In the genomic region with DNA sequence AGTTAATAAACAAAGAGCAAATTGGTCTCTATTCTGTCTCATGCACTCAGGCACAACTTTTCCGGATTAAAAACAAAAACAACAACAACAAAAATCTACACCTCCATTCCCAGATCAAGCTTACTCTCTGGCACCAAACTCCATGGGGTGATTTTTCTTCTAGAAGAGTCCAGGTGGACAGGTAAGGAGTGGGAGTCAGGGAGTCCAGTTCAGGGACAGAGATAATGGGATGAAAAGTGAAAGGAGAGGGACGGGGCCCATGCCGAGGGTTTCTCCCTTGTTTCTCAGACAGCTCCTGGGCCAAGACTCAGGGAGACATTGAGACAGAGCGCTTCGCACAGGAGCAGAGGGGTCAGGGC, we compare ENCODE assay signal across 1 cellular context.
TF ChIP-seq lines count a peak whose summit lies in the region.

No MANE protein-coding gene starts in this region.

TF ChIP-seq in HCT116, 20 proteins besides CTCF, POLR2A, EP300 and RAD21 (continued from another document):
- TF ChIP-seq, protein P1, sequence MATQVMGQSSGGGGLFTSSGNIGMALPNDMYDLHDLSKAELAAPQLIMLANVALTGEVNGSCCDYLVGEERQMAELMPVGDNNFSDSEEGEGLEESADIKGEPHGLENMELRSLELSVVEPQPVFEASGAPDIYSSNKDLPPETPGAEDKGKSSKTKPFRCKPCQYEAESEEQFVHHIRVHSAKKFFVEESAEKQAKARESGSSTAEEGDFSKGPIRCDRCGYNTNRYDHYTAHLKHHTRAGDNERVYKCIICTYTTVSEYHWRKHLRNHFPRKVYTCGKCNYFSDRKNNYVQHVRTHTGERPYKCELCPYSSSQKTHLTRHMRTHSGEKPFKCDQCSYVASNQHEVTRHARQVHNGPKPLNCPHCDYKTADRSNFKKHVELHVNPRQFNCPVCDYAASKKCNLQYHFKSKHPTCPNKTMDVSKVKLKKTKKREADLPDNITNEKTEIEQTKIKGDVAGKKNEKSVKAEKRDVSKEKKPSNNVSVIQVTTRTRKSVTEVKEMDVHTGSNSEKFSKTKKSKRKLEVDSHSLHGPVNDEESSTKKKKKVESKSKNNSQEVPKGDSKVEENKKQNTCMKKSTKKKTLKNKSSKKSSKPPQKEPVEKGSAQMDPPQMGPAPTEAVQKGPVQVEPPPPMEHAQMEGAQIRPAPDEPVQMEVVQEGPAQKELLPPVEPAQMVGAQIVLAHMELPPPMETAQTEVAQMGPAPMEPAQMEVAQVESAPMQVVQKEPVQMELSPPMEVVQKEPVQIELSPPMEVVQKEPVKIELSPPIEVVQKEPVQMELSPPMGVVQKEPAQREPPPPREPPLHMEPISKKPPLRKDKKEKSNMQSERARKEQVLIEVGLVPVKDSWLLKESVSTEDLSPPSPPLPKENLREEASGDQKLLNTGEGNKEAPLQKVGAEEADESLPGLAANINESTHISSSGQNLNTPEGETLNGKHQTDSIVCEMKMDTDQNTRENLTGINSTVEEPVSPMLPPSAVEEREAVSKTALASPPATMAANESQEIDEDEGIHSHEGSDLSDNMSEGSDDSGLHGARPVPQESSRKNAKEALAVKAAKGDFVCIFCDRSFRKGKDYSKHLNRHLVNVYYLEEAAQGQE (IDR thresholded peaks at IDR 0.05; ENCODE audit: low read depth) = no peak
- no peak for TF ChIP-seq SRF (IDR thresholded peaks at IDR 0.05; ENCODE audit: low read depth)
- no peak for TF ChIP-seq CBX3 (IDR thresholded peaks at IDR 0.05; ENCODE audit: low read depth)
- TF ChIP-seq ZNF274 (IDR thresholded peaks at IDR 0.05; ENCODE audit: low read depth, low read length) = no peak
- TF ChIP-seq ELF1 (IDR thresholded peaks at IDR 0.05; ENCODE audit: borderline replicate concordance, low read depth) = no peak
